In the genomic region with DNA sequence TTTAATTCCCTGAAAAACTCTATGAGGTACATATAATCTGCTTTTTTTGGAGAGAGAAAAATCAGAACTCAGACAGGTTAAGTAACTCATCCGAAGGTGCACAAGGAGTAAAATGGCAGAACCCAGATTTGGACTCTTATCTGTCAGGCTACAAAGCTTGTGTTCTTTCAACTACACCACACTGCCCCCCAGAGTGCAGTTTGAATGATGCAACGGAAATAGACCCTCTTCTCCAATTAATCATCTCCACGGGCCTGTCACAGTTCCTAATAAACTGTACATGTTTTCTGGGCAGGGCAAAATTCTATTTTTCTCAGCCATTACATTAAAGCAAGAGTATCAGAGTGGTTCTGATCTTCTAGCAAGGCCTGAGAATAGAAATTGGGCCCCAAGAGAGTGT, we compare ENCODE assay signal across 9 cellular contexts. TPM values are rescaled to one million over a fixed set of nuclear protein-coding genes. Genes with fewer than 3 reads are reported as not detected.
DNase-seq lines count a peak whose midpoint lies in the region; ATAC-seq and TF ChIP-seq lines count a peak whose summit lies in the region.
"Had no signal": no experiment of that assay in that cellular context is flagged by ENCODE, and none has a peak within 500 bp of the region (broad histone marks: within the 10 kb centered on the region; RNA-seq: fewer than 3 reads in every experiment).

No MANE protein-coding gene starts in this region.

- peak; percentile 58 for TF ChIP-seq RAD21 in neural cell (conservative IDR thresholded peaks at IDR 0.05)

- TF ChIP-seq CTCF in activated CD8-positive, alpha-beta T cell treated with anti-CD3 and anti-CD28 coated beads for 36 hours (IDR thresholded peaks at IDR 0.05), result peak; percentile 22
- TF ChIP-seq CTCF in neural cell (IDR thresholded peaks at IDR 0.05; ENCODE audit: poor library complexity, severe bottlenecking), result peak; percentile 63

- no peaks in the 10 kb centered on the region for H3K4me1 Mint-ChIP-seq in activated CD8-positive, alpha-beta T cell treated with anti-CD3 and anti-CD28 coated beads for 36 hours (ENCODE audit: low read depth)

- no peak overlapping the region for H3K4me2 ChIP-seq in neural cell (ENCODE audit: low read length)

- no peaks in the 10 kb centered on the region for H4K20me1 ChIP-seq in neural cell (ENCODE audit: insufficient read depth)

- H3K36me3 Mint-ChIP-seq in activated CD8-positive, alpha-beta T cell treated with anti-CD3 and anti-CD28 coated beads for 36 hours (ENCODE audit: low read depth), result no peaks in the 10 kb centered on the region

- POLR2A ChIA-PET in activated CD8-positive, alpha-beta T cell treated with anti-CD3 and anti-CD28 coated beads for 36 hours (lab: Charles Lee), result no interaction called here

- ATAC-seq in HG02642 (IDR thresholded peaks at IDR 0.05; ENCODE audit: poor library complexity, unreplicated experiment), result peak; percentile 64
- no peak for ATAC-seq in activated CD8-positive, alpha-beta T cell treated with anti-CD3 and anti-CD28 coated beads for 36 hours
- no peak for ATAC-seq in GM21619 (IDR thresholded peaks at IDR 0.05; ENCODE audit: unreplicated experiment)

- no peak overlapping the region for H3K4me3 ChIP-seq in neural cell (ENCODE audit: low read length)

- no peak overlapping the region for H3K4me3 Mint-ChIP-seq in activated CD8-positive, alpha-beta T cell treated with anti-CD3 and anti-CD28 coated beads for 36 hours

- no peaks in the 10 kb centered on the region for H3K9me2 ChIP-seq in neural cell (ENCODE audit: insufficient read depth, low read length)

- no peaks in the 10 kb centered on the region for H3K79me2 ChIP-seq in neural cell (replicated peaks; ENCODE audit: insufficient read depth, low read length)

- H3K9ac ChIP-seq in neural cell (ENCODE audit: low read length), result no peak overlapping the region

- intact Hi-C loops in activated CD8-positive, alpha-beta T cell treated with anti-CD3 and anti-CD28 coated beads for 36 hours (cut with micrococcal nuclease), result no loop called here

- no peaks in the 10 kb centered on the region for H3K9me3 Mint-ChIP-seq in activated CD8-positive, alpha-beta T cell treated with anti-CD3 and anti-CD28 coated beads for 36 hours

- no peak overlapping the region for H2AFZ ChIP-seq in neural cell (ENCODE audit: low read depth, low read length)

- no peaks in the 10 kb centered on the region for H3F3A ChIP-seq in neural cell (ENCODE audit: insufficient read depth, low read length, poor library complexity, severe bottlenecking)

- no peaks in the 10 kb centered on the region for H3K27me3 Mint-ChIP-seq in activated CD8-positive, alpha-beta T cell treated with anti-CD3 and anti-CD28 coated beads for 36 hours

- H3K27ac ChIP-seq in neural cell (ENCODE audit: low read length), result no peak overlapping the region

- no peaks in the 10 kb centered on the region for H3K9me3 ChIP-seq in neural cell (ENCODE audit: low read length)

- no peaks in the 10 kb centered on the region for H3K36me3 ChIP-seq in neural cell (ENCODE audit: insufficient read depth, low read length)

- CTCF ChIA-PET in activated CD8-positive, alpha-beta T cell treated with anti-CD3 and anti-CD28 coated beads for 36 hours (lab: Charles Lee), result interaction anchor here (1.3 kb wide), 1 partner anchor 10 kb away, joined by 6 read pairs; no protein-coding TSS in a partner anchor

- TF ChIP-seq EP300 in neural cell (conservative IDR thresholded peaks at IDR 0.05; ENCODE audit: poor library complexity, severe bottlenecking), result no peak

- H3K27ac Mint-ChIP-seq in activated CD8-positive, alpha-beta T cell treated with anti-CD3 and anti-CD28 coated beads for 36 hours, result no peak overlapping the region

- no peaks in the 10 kb centered on the region for H3K27me3 ChIP-seq in neural cell (ENCODE audit: insufficient read depth, low read depth, low read length)

- DNase-seq in SKM-1 treated with dmso at 0.1 percent for 144 hours (lab: John Stamatoyannopoulos, UW; ENCODE audit: unreplicated experiment), result peak; percentile 33
- DNase-seq in SKM-1 (lab: John Stamatoyannopoulos, UW; ENCODE audit: unreplicated experiment), result no peak
- DNase-seq in NCI-H1694 (lab: John Stamatoyannopoulos, UW), result peak; percentile 60
- DNase-seq in activated CD8-positive, alpha-beta T cell treated with anti-CD3 and anti-CD28 coated beads for 36 hours, result peak; percentile 31
- no peak for DNase-seq in NCI-H1048 (lab: John Stamatoyannopoulos, UW)

TF ChIP-seq in neural cell, 6 proteins besides CTCF, POLR2A, EP300 and RAD21:
- no peak for TF ChIP-seq TAF1 (IDR thresholded peaks at IDR 0.05; ENCODE audit: low read depth)
- TF ChIP-seq REST (IDR thresholded peaks at IDR 0.05; ENCODE audit: borderline replicate concordance), result no peak
- no peak for TF ChIP-seq POLR2AphosphoS5 (IDR thresholded peaks at IDR 0.05)
- no peak for TF ChIP-seq MXI1 (conservative IDR thresholded peaks at IDR 0.05; ENCODE audit: poor library complexity, severe bottlenecking)
- peak; percentile 52 for TF ChIP-seq SMC3 (conservative IDR thresholded peaks at IDR 0.05; ENCODE audit: poor library complexity)
- no peak for TF ChIP-seq EZH2 (IDR thresholded peaks at IDR 0.05; ENCODE audit: borderline replicate concordance, insufficient read depth, low read length, poor library complexity, severe bottlenecking)

RNA-seq across cellular contexts. Expression of gene DCX, which starts 35.3 kb away (rescaled TPM):
- total RNA-seq in activated CD8-positive, alpha-beta T cell treated with anti-CD3 and anti-CD28 coated beads for 36 hours, result not detected
- polyA plus RNA-seq in neural cell, result 180 and 206 TPM in 2 replicates
- polyA minus RNA-seq in neural cell, result 745 and 1,009 TPM in 2 replicates
- polyA plus RNA-seq: BJ had no signal

Comparison
In these comparisons a context has a peak if more than half of its experiments do, and no peak if none do; other contexts are left out.
1. DNase-seq: peak in SKM-1 treated with dmso at 0.1 percent for 144 hours (single experiment), NCI-H1694 (single experiment) and activated CD8-positive, alpha-beta T cell treated with anti-CD3 and anti-CD28 coated beads for 36 hours (single experiment); none in SKM-1 (single experiment) and NCI-H1048 (single experiment).